7 cellular contexts compared by ENCODE assay signal in the genomic region with DNA sequence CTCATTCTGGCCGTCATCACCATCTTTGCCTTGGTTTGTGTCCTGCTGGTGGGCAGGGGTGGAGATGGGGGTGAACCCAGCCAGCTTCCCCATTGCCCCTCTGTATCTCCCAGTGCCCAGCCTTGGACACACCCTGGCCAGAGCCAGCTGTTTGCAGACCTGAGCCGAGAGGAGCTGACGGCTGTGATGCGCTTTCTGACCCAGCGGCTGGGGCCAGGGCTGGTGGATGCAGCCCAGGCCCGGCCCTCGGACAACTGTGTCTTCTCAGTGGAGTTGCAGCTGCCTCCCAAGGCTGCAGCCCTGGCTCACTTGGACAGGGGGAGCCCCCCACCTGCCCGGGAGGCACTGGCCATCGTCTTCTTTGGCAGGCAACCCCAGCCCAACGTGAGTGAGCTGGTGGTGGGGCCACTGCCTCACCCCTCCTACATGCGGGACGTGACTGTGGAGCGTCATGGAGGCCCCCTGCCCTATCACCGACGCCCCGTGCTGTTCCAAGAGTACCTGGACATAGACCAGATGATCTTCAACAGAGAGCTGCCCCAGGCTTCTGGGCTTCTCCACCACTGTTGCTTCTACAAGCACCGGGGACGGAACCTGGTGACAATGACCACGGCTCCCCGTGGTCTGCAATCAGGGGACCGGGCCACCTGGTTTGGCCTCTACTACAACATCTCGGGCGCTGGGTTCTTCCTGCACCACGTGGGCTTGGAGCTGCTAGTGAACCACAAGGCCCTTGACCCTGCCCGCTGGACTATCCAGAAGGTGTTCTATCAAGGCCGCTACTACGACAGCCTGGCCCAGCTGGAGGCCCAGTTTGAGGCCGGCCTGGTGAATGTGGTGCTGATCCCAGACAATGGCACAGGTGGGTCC. TPM values are rescaled to one million over a fixed set of nuclear protein-coding genes. Genes with fewer than 3 reads are reported as not detected.
"Had no signal": no experiment of that assay in that cellular context is flagged by ENCODE, and none has a peak within 500 bp of the region (broad histone marks: within the 10 kb centered on the region; RNA-seq: fewer than 3 reads in every experiment).

No MANE protein-coding gene starts in this region.

RNA-seq across cellular contexts. Expression of a gene that starts 0.6 kb away (rescaled TPM):
- total RNA-seq: epithelial cell of proximal tubule had no signal

RNA-seq across cellular contexts. Expression of a gene that starts 7.2 kb away (rescaled TPM):
- total RNA-seq: epithelial cell of proximal tubule had no signal

RNA-seq across cellular contexts. Expression of a gene that starts 49.0 kb away (rescaled TPM):
- total RNA-seq: activated CD8-positive, alpha-beta memory T cell treated with anti-CD3 and anti-CD28 coated beads for 36 hours; activated T-cell treated with anti-CD3 and anti-CD28 coated beads, Interleukin-2, amount 50 U/mL, for 72 hours; epithelial cell of proximal tubule; lower leg skin; mesothelial cell of epicardium; naive thymus-derived CD8-positive, alpha-beta T cell had no signal
- polyA plus RNA-seq: naive thymus-derived CD8-positive, alpha-beta T cell; SK-N-SH had no signal
